Comparison of ENCODE assay signal across 16 cellular contexts in genomic region chr11:44863231-44863630, GRCh38.
DNase-seq lines count a peak whose midpoint lies in the region; FAIRE-seq and TF ChIP-seq lines count a peak whose summit lies in the region.
"Had no signal": no experiment of that assay in that cellular context is flagged by ENCODE, and none has a peak within 500 bp of the region (broad histone marks: within the 10 kb centered on the region; RNA-seq: fewer than 3 reads in every experiment).

No MANE protein-coding gene starts in this region.

- H2BK12ac ChIP-seq in neuronal stem cell (ENCODE audit: low read length) = peak overlapping the region; percentile 67

- peak overlapping the region; percentile 80 for H3K4ac ChIP-seq in neuronal stem cell (ENCODE audit: low read length)

- peak overlapping the region in 10 of 11 experiments; percentile 69 to 99 (median 91); a peak in 17 of 22 replicates for H3K4me2 ChIP-seq in BLaER1 treated with 17β-estradiol and CSF1 and Interleukin-3, amounts not matched to agents 10 nM and 100 nM
- H3K4me2 ChIP-seq in neuronal stem cell (ENCODE audit: insufficient read depth, low read length, poor library complexity, severe bottlenecking) = peak overlapping the region; percentile 12

- peaks cover 17 to 38% (median 27%) of the 10 kb centered on the region in 10 experiments for H3K4me1 ChIP-seq in BLaER1 treated with 17β-estradiol and CSF1 and Interleukin-3, amounts not matched to agents 10 nM and 100 nM
- H3K4me1 ChIP-seq in neuronal stem cell (ENCODE audit: control insufficient read depth in 2 of 2, insufficient read depth in 1 of 2, low read depth in 1 of 2, low read length in 2 of 2) = peaks cover 23 to 70% of the 10 kb centered on the region in 2 donors

- no peak overlapping the region for H3K14ac ChIP-seq in neuronal stem cell (ENCODE audit: low read length)

- peak overlapping the region; percentile 93 for H2BK120ac ChIP-seq in neuronal stem cell (ENCODE audit: low read depth, low read length)

- DNase-seq in NCI-H524 treated with DMSO at 0.1 percent for 48 hours (lab: John Stamatoyannopoulos, UW) (peak; percentile 7), endothelial cell (ENCODE audit: low spot score) (no peak), neuronal stem cell (ENCODE audit: low spot score) (peak; percentile 82), DMS153 treated with DMSO at 0.1 percent for 48 hours (lab: John Stamatoyannopoulos, UW; ENCODE audit: unreplicated experiment) (no peak), D341Med (ENCODE audit: low spot score) (no peak), GM19239 (ENCODE audit: insufficient read length, low spot score) (no peak), DMS53 treated with DMSO at 0.1 percent for 48 hours (lab: John Stamatoyannopoulos, UW; ENCODE audit: unreplicated experiment) (no peak)
- DNase-seq: activated CD4-positive, alpha-beta T cell treated with anti-CD3 and anti-CD28 coated beads for 48 hours; activated naive CD8-positive, alpha-beta T cell treated with anti-CD3 and anti-CD28 coated beads, Interleukin-2, amount 10 ng/mL, durations not matched to agents 7 days and 5 days; NCI-H82; stimulated activated naive CD8-positive, alpha-beta T cell treated with anti-CD3 and anti-CD28 coated beads, Interleukin-15, Interleukin-2, amounts not matched to agents 100 U/mL and 50 U/mL, for 24 hours had no signal

- no peak overlapping the region for H2AFZ ChIP-seq in neuronal stem cell (ENCODE audit: low read length)

- no peaks in the 10 kb centered on the region for H3K36me3 ChIP-seq in BLaER1 treated with 17β-estradiol and CSF1 and Interleukin-3, amounts not matched to agents 10 nM and 100 nM
- H3K36me3 ChIP-seq in neuronal stem cell (replicated peaks in 1 of 2; ENCODE audit: control insufficient read depth in 2 of 2, insufficient read depth in 2 of 2, low read length in 2 of 2) = peaks cover 7 to 23% of the 10 kb centered on the region in 2 donors
- H3K36me3 ChIP-seq: left lung had no signal

- H4K91ac ChIP-seq in neuronal stem cell (ENCODE audit: low read depth, low read length, poor library complexity) = peak overlapping the region; percentile 99

- H4K20me1 ChIP-seq in BLaER1 treated with 17β-estradiol and CSF1 and Interleukin-3, amounts not matched to agents 10 nM and 100 nM = peaks cover 0 to 75% (median 12%) of the 10 kb centered on the region in 11 experiments; a peak in 17 of 22 replicates

- no peak overlapping the region for H3K9ac ChIP-seq in BLaER1 treated with 17β-estradiol and CSF1 and Interleukin-3, amounts not matched to agents 10 nM and 100 nM
- peak overlapping the region; percentile 38 for H3K9ac ChIP-seq in neuronal stem cell (ENCODE audit: low read depth, low read length, poor library complexity)

- H3K79me1 ChIP-seq in neuronal stem cell (ENCODE audit: low read depth, low read length) = peaks cover 4% of the 10 kb centered on the region

- H3K9me3 Mint-ChIP-seq in endothelial cell (ENCODE audit: unreplicated experiment) = no peaks in the 10 kb centered on the region
- H3K9me3 Mint-ChIP-seq: activated naive CD8-positive, alpha-beta T cell treated with anti-CD3 and anti-CD28 coated beads, Interleukin-2, amount 10 ng/mL, durations not matched to agents 7 days and 5 days had no signal

- no peak overlapping the region; a peak in 1 of 22 replicates for H3K27ac ChIP-seq in BLaER1 treated with 17β-estradiol and CSF1 and Interleukin-3, amounts not matched to agents 10 nM and 100 nM
- H3K27ac ChIP-seq in neuronal stem cell (replicated peaks; ENCODE audit: low read length) = peak overlapping the region; percentile 99
- H3K27ac ChIP-seq: left lung had no signal

- peaks cover 24% of the 10 kb centered on the region for H3K27me3 Mint-ChIP-seq in endothelial cell (ENCODE audit: unreplicated experiment)

- H3K27me3 ChIP-seq in BLaER1 treated with 17β-estradiol and CSF1 and Interleukin-3, amounts not matched to agents 10 nM and 100 nM = peaks cover 20 to 94% (median 53%) of the 10 kb centered on the region in 11 experiments; a peak in 21 of 22 replicates
- H3K27me3 ChIP-seq in neuronal stem cell (ENCODE audit: control insufficient read depth in 3 of 3, insufficient read depth in 3 of 3, low read depth in 1 of 3, low read length in 3 of 3) = no peaks in the 10 kb centered on the region

- no peak overlapping the region for H3K4me3 ChIP-seq in BLaER1 treated with 17β-estradiol and CSF1 and Interleukin-3, amounts not matched to agents 10 nM and 100 nM
- H3K4me3 ChIP-seq in neuronal stem cell (ENCODE audit: low read length in 2 of 2) = no peak overlapping the region
- H3K4me3 ChIP-seq: K562, left lung, skin epidermis had no signal

- H3K27ac Mint-ChIP-seq in endothelial cell (ENCODE audit: unreplicated experiment) = no peak overlapping the region
- H3K27ac Mint-ChIP-seq: activated naive CD8-positive, alpha-beta T cell treated with anti-CD3 and anti-CD28 coated beads, Interleukin-2, amount 10 ng/mL, durations not matched to agents 7 days and 5 days had no signal

- H3K23ac ChIP-seq in neuronal stem cell (ENCODE audit: low read depth, low read length, poor library complexity) = no peak overlapping the region

- no CpG with 5 or more reads among the region's 6 CpGs for WGBS in neuronal stem cell (ENCODE audit: extremely low coverage in 2 of 2, insufficient read length in 2 of 2, insufficient replicate concordance in 1 of 2), 2 donors

- peak overlapping the region; percentile 99 for H3K18ac ChIP-seq in neuronal stem cell (ENCODE audit: low read length)

- peak overlapping the region; percentile 6 for H3K4me3 Mint-ChIP-seq in endothelial cell (ENCODE audit: unreplicated experiment)
- H3K4me3 Mint-ChIP-seq: activated naive CD8-positive, alpha-beta T cell treated with anti-CD3 and anti-CD28 coated beads, Interleukin-2, amount 10 ng/mL, durations not matched to agents 7 days and 5 days had no signal

- peak overlapping the region; percentile 97 for H2BK5ac ChIP-seq in neuronal stem cell (ENCODE audit: low read length)

- peaks cover 50% of the 10 kb centered on the region for H3K36me3 Mint-ChIP-seq in endothelial cell (ENCODE audit: low read depth, unreplicated experiment)
- H3K36me3 Mint-ChIP-seq: activated naive CD8-positive, alpha-beta T cell treated with anti-CD3 and anti-CD28 coated beads, Interleukin-2, amount 10 ng/mL, durations not matched to agents 7 days and 5 days had no signal

- H4K8ac ChIP-seq in neuronal stem cell (ENCODE audit: low read depth, low read length) = peak overlapping the region; percentile 97

- H2BK15ac ChIP-seq in neuronal stem cell (ENCODE audit: low read length) = no peak overlapping the region

- FAIRE-seq in GM19239 (lab: Jason Lieb, UNC) = no peak
- FAIRE-seq: GM18507, K562 had no signal

- TF ChIP-seq CTCF in endothelial cell (IDR thresholded peaks at IDR 0.05; ENCODE audit: unreplicated experiment) = no peak

- peak overlapping the region; percentile 95 for H2AK5ac ChIP-seq in neuronal stem cell (ENCODE audit: low read depth, low read length)

- H3K9me3 ChIP-seq in BLaER1 treated with 17β-estradiol and CSF1 and Interleukin-3, amounts not matched to agents 10 nM and 100 nM (replicated peaks in 1 of 11) = no peaks in the 10 kb centered on the region
- H3K9me3 ChIP-seq in neuronal stem cell (replicated peaks in 1 of 2; ENCODE audit: control insufficient read depth in 2 of 2, insufficient read depth in 1 of 2, low read depth in 1 of 2, low read length in 2 of 2) = peaks cover 0 to 2% of the 10 kb centered on the region in 2 donors
- H3K9me3 ChIP-seq: left lung had no signal

- H3K4me1 Mint-ChIP-seq in endothelial cell (ENCODE audit: unreplicated experiment) = peaks cover 23% of the 10 kb centered on the region

Comparison
In these comparisons a context has a peak if more than half of its experiments do, and no peak if none do; other contexts are left out.
1. DNase-seq: peak in NCI-H524 treated with DMSO at 0.1 percent for 48 hours (single experiment) and neuronal stem cell (single experiment); none in endothelial cell (single experiment), DMS153 treated with DMSO at 0.1 percent for 48 hours (single experiment), D341Med (single experiment), GM19239 (single experiment) and DMS53 treated with DMSO at 0.1 percent for 48 hours (single experiment).